In genomic region chr1:87327362-87328120, GRCh38 we compare ENCODE assay signal across 8 cellular contexts. TPM values are rescaled to one million over a fixed set of nuclear protein-coding genes. Genes with fewer than 3 reads are reported as not detected.
DNase-seq lines count a peak whose midpoint lies in the region; ATAC-seq and TF ChIP-seq lines count a peak whose summit lies in the region.

No MANE protein-coding gene starts in this region.

- H3K36me3 ChIP-seq in liver (ENCODE audit: control insufficient read depth in 4 of 4, insufficient read depth in 3 of 4, low read depth in 1 of 4, low read length in 3 of 4) = no peaks in the 10 kb centered on the region
- H3K36me3 ChIP-seq in thyroid gland = no peaks in the 10 kb centered on the region

- H3K36me3 Mint-ChIP-seq in activated T-cell treated with anti-CD3 and anti-CD28 coated beads, Interleukin-2, amount 50 U/mL, for 24 hours (ENCODE audit: low read depth) = peaks cover 8% of the 10 kb centered on the region

- TF ChIP-seq RAD21 in liver (IDR thresholded peaks at IDR 0.05) = no peak

- peak overlapping the region; percentile 51 to 64 for H3K9ac ChIP-seq in liver (ENCODE audit: low read depth in 1 of 2, low read length in 2 of 2)

- H3K27ac Mint-ChIP-seq in activated T-cell treated with anti-CD3 and anti-CD28 coated beads, Interleukin-2, amount 50 U/mL, for 24 hours = no peak overlapping the region

- H3K27ac ChIP-seq in angular gyrus (ENCODE audit: low read depth, low read length) = peak overlapping the region; percentile 94
- peak overlapping the region; percentile 81 to 96 for H3K27ac ChIP-seq in liver (ENCODE audit: low read depth in 1 of 2, low read length in 2 of 2)
- H3K27ac ChIP-seq in thyroid gland = peak overlapping the region; percentile 83 to 98 (median 97)

- peaks cover 21% of the 10 kb centered on the region for H3K27me3 Mint-ChIP-seq in activated T-cell treated with anti-CD3 and anti-CD28 coated beads, Interleukin-2, amount 50 U/mL, for 24 hours

- H3K9me3 ChIP-seq in liver (ENCODE audit: control insufficient read depth in 4 of 4, low read length in 3 of 4) (no peaks in the 10 kb centered on the region), thyroid gland (no peaks in the 10 kb centered on the region)

- intact Hi-C loops in thyroid gland (cut with DNase I) = no loop called here

- H3K4me3 Mint-ChIP-seq in activated T-cell treated with anti-CD3 and anti-CD28 coated beads, Interleukin-2, amount 50 U/mL, for 24 hours = peak overlapping the region; percentile 77

- TF ChIP-seq POLR2A in thyroid gland (IDR thresholded peaks at IDR 0.05) = no peak

- H3K4me1 ChIP-seq in liver (ENCODE audit: control insufficient read depth in 4 of 4, insufficient read depth in 4 of 4, low read length in 3 of 4) (peaks cover 0 to 31% (median 20%) of the 10 kb centered on the region in 4 donors), thyroid gland (peaks cover 6 to 13% of the 10 kb centered on the region in 2 donors)

- no peak for DNase-seq in activated T-cell treated with anti-CD3 and anti-CD28 coated beads, Interleukin-2, amount 50 U/mL, for 24 hours
- no peak for DNase-seq in activated T-cell treated with anti-CD3 and anti-CD28 coated beads for 4 hours
- DNase-seq in thyroid gland = no peak
- DNase-seq in glomerular visceral epithelial cell (ENCODE audit: extremely low spot score) = no peak
- DNase-seq in NCI-H2081 (lab: John Stamatoyannopoulos, UW) = no peak

- H3K4me1 Mint-ChIP-seq in activated T-cell treated with anti-CD3 and anti-CD28 coated beads, Interleukin-2, amount 50 U/mL, for 24 hours (ENCODE audit: low read depth) = peaks cover 31% of the 10 kb centered on the region

- no peaks in the 10 kb centered on the region for H3K9me3 Mint-ChIP-seq in activated T-cell treated with anti-CD3 and anti-CD28 coated beads, Interleukin-2, amount 50 U/mL, for 24 hours

- 57% methylated on average over 9 of the region's 9 CpGs for WGBS in liver
- WGBS in thyroid gland, 2 donors = 40 to 50% methylated on average over 9 of the region's 9 CpGs

- H3K4me3 ChIP-seq in liver (ENCODE audit: low read depth in 1 of 3, low read length in 3 of 3) (peak overlapping the region; percentile 47 to 86 (median 67)), thyroid gland (replicated peaks in 1 of 3) (peak overlapping the region in 2 of 3 donors; percentile 56)

- no peak for ATAC-seq in GM18861 (IDR thresholded peaks at IDR 0.05; ENCODE audit: unreplicated experiment)

- H3K27me3 ChIP-seq in liver (ENCODE audit: control insufficient read depth in 4 of 4, insufficient read depth in 4 of 4, low read length in 3 of 4) (no peaks in the 10 kb centered on the region), thyroid gland (no peaks in the 10 kb centered on the region)

- no peak for TF ChIP-seq CTCF in liver (IDR thresholded peaks at IDR 0.05; ENCODE audit: low read depth, low read length, missing input control)
- no peak for TF ChIP-seq CTCF in thyroid gland (IDR thresholded peaks at IDR 0.05)

TF ChIP-seq in liver, 16 proteins besides CTCF, POLR2A, EP300 and RAD21:
- TF ChIP-seq JUND (IDR thresholded peaks at IDR 0.05) = no peak
- no peak for TF ChIP-seq EGR1 (IDR thresholded peaks at IDR 0.05; ENCODE audit: low read depth in 2 of 2)
- TF ChIP-seq TAF1 (conservative IDR thresholded peaks at IDR 0.05) = no peak
- TF ChIP-seq ATF3 (IDR thresholded peaks at IDR 0.05) = no peak
- TF ChIP-seq RXRA (IDR thresholded peaks at IDR 0.05) = no peak
- no peak for TF ChIP-seq ZBTB33 (IDR thresholded peaks at IDR 0.05)
- no peak for TF ChIP-seq HNF4G (IDR thresholded peaks at IDR 0.05)
- TF ChIP-seq HNF4A (conservative IDR thresholded peaks at IDR 0.05) = no peak
- TF ChIP-seq REST (IDR thresholded peaks at IDR 0.05) = no peak
- TF ChIP-seq NR2F2 (IDR thresholded peaks at IDR 0.05) = no peak
- TF ChIP-seq SP1 (IDR thresholded peaks at IDR 0.05) = no peak
- TF ChIP-seq FOXA1 (IDR thresholded peaks at IDR 0.05) = no peak
- TF ChIP-seq YY1 (IDR thresholded peaks at IDR 0.05) = no peak
- TF ChIP-seq GABPA (IDR thresholded peaks at IDR 0.05 in 1 of 2, conservative IDR thresholded peaks at IDR 0.05 in 1 of 2) = no peak
- no peak for TF ChIP-seq FOXA2 (IDR thresholded peaks at IDR 0.05)
- no peak for TF ChIP-seq MAX (IDR thresholded peaks at IDR 0.05)

RNA-seq across cellular contexts. Expression of gene LMO4, which starts 1.1 kb away (rescaled TPM):
- 10 to 100 TPM; 17.5 to 23.2 TPM for total RNA-seq in liver
- 10 to 100 TPM; 16.8 to 18.1 TPM for polyA plus RNA-seq in liver
- total RNA-seq in thyroid gland = 10 to 100 TPM; 53.3 to 71.1 (median 60.3) TPM
